14 cellular contexts compared by ENCODE assay signal in the genomic region with DNA sequence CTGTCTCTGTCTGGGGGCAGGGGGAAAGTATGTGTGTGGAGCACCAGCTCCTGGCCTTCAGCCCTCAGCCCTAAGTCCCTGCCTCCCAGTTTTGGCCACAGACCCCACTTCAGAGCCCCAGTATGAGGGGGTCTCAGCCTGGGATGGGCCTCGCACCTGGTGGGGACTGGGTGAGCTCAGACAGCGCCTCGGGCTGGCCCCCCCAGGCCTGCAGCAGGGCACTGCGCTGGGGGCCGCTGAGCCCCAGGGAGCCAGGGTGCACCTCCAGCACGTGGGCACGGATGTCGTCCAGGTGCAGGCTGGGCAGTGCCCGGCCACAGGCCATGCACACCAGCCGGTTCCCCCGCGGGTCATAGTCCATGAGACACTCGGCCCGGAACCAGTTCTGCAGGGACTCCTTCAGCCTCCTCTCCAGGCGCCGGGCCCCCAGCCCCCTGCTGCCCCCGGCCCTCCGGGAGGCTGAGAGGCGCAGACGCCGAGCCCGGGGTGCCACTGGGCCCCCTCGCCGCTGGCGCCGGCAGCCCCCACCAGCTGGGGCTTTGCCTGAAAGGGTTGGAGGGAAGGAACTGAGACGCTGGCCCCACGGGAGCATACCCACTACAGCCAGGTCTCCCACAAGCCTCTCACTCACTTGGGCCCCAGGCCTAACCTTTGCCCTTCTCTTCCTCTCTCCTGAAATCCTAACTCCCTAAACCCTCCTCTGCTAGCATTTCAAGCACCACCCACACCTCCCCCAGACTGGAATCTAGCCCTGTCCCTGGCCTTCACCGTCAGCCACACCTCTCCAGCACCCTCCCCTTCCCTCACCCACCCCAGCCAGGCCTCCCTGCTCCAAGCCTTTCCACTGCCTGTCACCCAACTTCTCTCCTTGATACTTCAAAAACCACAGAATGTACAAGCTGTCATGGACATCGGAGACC. TPM values are rescaled to one million over a fixed set of nuclear protein-coding genes. Genes with fewer than 3 reads are reported as not detected.
DNase-seq lines count a peak whose midpoint lies in the region; ATAC-seq, FAIRE-seq and TF ChIP-seq lines count a peak whose summit lies in the region.
"Had no signal": no experiment of that assay in that cellular context is flagged by ENCODE, and none has a peak within 500 bp of the region (broad histone marks: within the 10 kb centered on the region; RNA-seq: fewer than 3 reads in every experiment).

No MANE protein-coding gene starts in this region.

- no peak for TF ChIP-seq EP300 in A549 (IDR thresholded peaks at IDR 0.05)

- no peak for TF ChIP-seq POLR2A in A549 (IDR thresholded peaks at IDR 0.05; ENCODE audit: low read length)

- peaks cover 28% of the 10 kb centered on the region for H4K20me1 ChIP-seq in PC-9 (ENCODE audit: insufficient read depth)

- peaks cover 10% of the 10 kb centered on the region for H3K36me3 ChIP-seq in endodermal cell (ENCODE audit: control insufficient read depth, insufficient read depth, low read length)
- H3K36me3 ChIP-seq in PC-9 (ENCODE audit: low read depth): no peaks in the 10 kb centered on the region

- H3K9ac ChIP-seq in endodermal cell (ENCODE audit: extremely low read depth, low read length, poor library complexity, severe bottlenecking): no peak overlapping the region

- H3K27me3 ChIP-seq in endodermal cell (ENCODE audit: control insufficient read depth, insufficient read depth, low read length, poor library complexity, severe bottlenecking) (peaks cover 4% of the 10 kb centered on the region), PC-9 (ENCODE audit: insufficient read depth, low read depth) (no peaks in the 10 kb centered on the region)
- H3K27me3 ChIP-seq: suprapubic skin had no signal

- DNase-seq in A549 (ENCODE audit: low read depth in 1 of 2, low spot score in 1 of 2): peak in 1 of 2 experiments; percentile 33
- DNase-seq in HuH-7 (ENCODE audit: low spot score): peak; percentile 73
- DNase-seq in endodermal cell: peak; percentile 86
- peak; percentile 44 for DNase-seq in nephron progenitor cell
- DNase-seq in natural killer cell: no peak
- DNase-seq in H4 (ENCODE audit: low spot score): no peak
- DNase-seq in PC-9: no peak
- DNase-seq: central memory CD4-positive, alpha-beta T cell; naive thymus-derived CD4-positive, alpha-beta T cell; NCI-H187; stimulated activated CD4-positive, alpha-beta T cell treated with anti-CD3 and anti-CD28 coated beads, Interleukin-2, amount 100 ng/mL, for 48 hours had no signal

- ATAC-seq in A549 (peak in 1 of 2 experiments; percentile 30; a peak in 3 of 6 replicates), natural killer cell (no peak), HG03175 (IDR thresholded peaks at IDR 0.05; ENCODE audit: unreplicated experiment) (no peak)
- ATAC-seq: naive thymus-derived CD4-positive, alpha-beta T cell had no signal

- peaks cover 3% of the 10 kb centered on the region for H3K27me3 Mint-ChIP-seq in endodermal cell (ENCODE audit: insufficient read depth)
- peaks cover 3% of the 10 kb centered on the region for H3K27me3 Mint-ChIP-seq in nephron progenitor cell (ENCODE audit: low read depth, poor library complexity)
- H3K27me3 Mint-ChIP-seq in natural killer cell (ENCODE audit: low read depth in 2 of 2): peaks cover 0 to 2% of the 10 kb centered on the region in 2 donors

- H3K9me3 Mint-ChIP-seq in endodermal cell (no peaks in the 10 kb centered on the region), nephron progenitor cell (no peaks in the 10 kb centered on the region), natural killer cell (no peaks in the 10 kb centered on the region)

- H3K4me1 ChIP-seq in A549: peaks cover 30% of the 10 kb centered on the region
- peaks cover 5% of the 10 kb centered on the region for H3K4me1 ChIP-seq in endodermal cell (ENCODE audit: control insufficient read depth, insufficient read depth, low read length)
- H3K4me1 ChIP-seq in PC-9 (replicated peaks; ENCODE audit: insufficient read depth): peaks cover 11% of the 10 kb centered on the region; the same call in 1 of the 2 replicates

- H3K4me3 ChIP-seq in A549: no peak overlapping the region
- no peak overlapping the region for H3K4me3 ChIP-seq in endodermal cell (ENCODE audit: low read length)
- no peak overlapping the region for H3K4me3 ChIP-seq in PC-9
- H3K4me3 ChIP-seq: suprapubic skin had no signal

- no TSS peak for BruUV-seq in PC-9 (replicated peaks; lab: Mats Ljungman, UMichigan)

- CTCF ChIA-PET in A549 (lab: Yijun Ruan, JAX): interaction anchor here (0.6 to 4.3 kb wide), 5 partner anchors 13 to 181 kb away, joined by 3 to 28 read pairs (median 6); no protein-coding TSS in a partner anchor
- CTCF ChIA-PET in PC-9 (lab: Charles Lee): no interaction called here

- peaks cover 23% of the 10 kb centered on the region; the same call in 1 of the 2 replicates for H3K79me2 ChIP-seq in PC-9 (ENCODE audit: low read depth)

- peak overlapping the region; percentile 73 for H3K27ac Mint-ChIP-seq in endodermal cell
- peak overlapping the region; percentile 94 for H3K27ac Mint-ChIP-seq in nephron progenitor cell
- H3K27ac Mint-ChIP-seq in natural killer cell: no peak overlapping the region
- H3K27ac Mint-ChIP-seq: naive thymus-derived CD4-positive, alpha-beta T cell had no signal

- H3K4me3 Mint-ChIP-seq in endodermal cell (peak overlapping the region; percentile 89), nephron progenitor cell (peak overlapping the region; percentile 76), natural killer cell (no peak overlapping the region)
- H3K4me3 Mint-ChIP-seq: naive thymus-derived CD4-positive, alpha-beta T cell had no signal

- TF ChIP-seq RAD21 in A549 (conservative IDR thresholded peaks at IDR 0.05 in 1 of 2, IDR thresholded peaks at IDR 0.05 in 1 of 2): no peak

- 76% methylated on average over 14 of the region's 30 CpGs for WGBS in A549 (ENCODE audit: missing lambda C conversion rate)
- WGBS in endodermal cell (ENCODE audit: insufficient coverage in 1 of 2, insufficient read length in 1 of 2), 2 experiments: 73 to 80% methylated on average over 12 to 30 of the region's 30 CpGs

- H3K4me1 Mint-ChIP-seq in endodermal cell (peaks cover 39% of the 10 kb centered on the region), nephron progenitor cell (peaks cover 53% of the 10 kb centered on the region), natural killer cell (peaks cover 8 to 9% of the 10 kb centered on the region in 2 donors)

- intact Hi-C loops in natural killer cell (cut with micrococcal nuclease) (loop anchor here (5.0 kb wide), 1 partner anchor 182 kb away; no protein-coding TSS in a partner anchor), PC-9 (cut with micrococcal nuclease; ENCODE audit: unreplicated experiment) (no loop called here)

- H3K9me3 ChIP-seq in A549 (no peaks in the 10 kb centered on the region), endodermal cell (ENCODE audit: control insufficient read depth, low read length) (no peaks in the 10 kb centered on the region), PC-9 (ENCODE audit: insufficient read depth, low read depth) (no peaks in the 10 kb centered on the region)
- H3K9me3 ChIP-seq: suprapubic skin had no signal

- peak overlapping the region in 1 of 2 experiments; percentile 25; a peak in 2 of 6 replicates for H3K27ac ChIP-seq in A549
- H3K27ac ChIP-seq in endodermal cell (ENCODE audit: low read depth, low read length): peak overlapping the region; percentile 53
- no peak overlapping the region for H3K27ac ChIP-seq in PC-9
- H3K27ac ChIP-seq: suprapubic skin had no signal

- peaks cover 45% of the 10 kb centered on the region; the same call in 1 of the 2 replicates for H3F3A ChIP-seq in PC-9 (ENCODE audit: insufficient read depth, low read depth)

- POLR2A ChIA-PET in A549 (lab: Yijun Ruan, JAX): no interaction called here
- POLR2A ChIA-PET in PC-9 (lab: Charles Lee; ENCODE audit: unreplicated experiment): interaction anchor here (0.7 kb wide), 1 partner anchor 56 kb away, joined by 3 read pairs; no protein-coding TSS in a partner anchor

- no peak for FAIRE-seq in A549 (lab: Jason Lieb, UNC)
- FAIRE-seq: TTC549 had no signal

- 0 out of 3 replicates have a peak overlapping the region, but pooled peaks have one; percentile 14 for H3K4me2 ChIP-seq in A549
- no peak overlapping the region for H3K4me2 ChIP-seq in PC-9

- no peaks in the 10 kb centered on the region for H3K9me2 ChIP-seq in PC-9 (ENCODE audit: insufficient read depth)

- no peak for TF ChIP-seq CTCF in A549 (IDR thresholded peaks at IDR 0.05)
- TF ChIP-seq CTCF in endodermal cell (conservative IDR thresholded peaks at IDR 0.05): no peak
- no peak for TF ChIP-seq CTCF in nephron progenitor cell (IDR thresholded peaks at IDR 0.05)
- TF ChIP-seq CTCF in natural killer cell (IDR thresholded peaks at IDR 0.05): no peak
- no peak for TF ChIP-seq CTCF in PC-9 (conservative IDR thresholded peaks at IDR 0.05)

- H3K36me3 Mint-ChIP-seq in endodermal cell (ENCODE audit: low read depth): peaks cover 8% of the 10 kb centered on the region
- H3K36me3 Mint-ChIP-seq in nephron progenitor cell (ENCODE audit: low read depth): no peaks in the 10 kb centered on the region
- H3K36me3 Mint-ChIP-seq in natural killer cell: no peaks in the 10 kb centered on the region

- H2AFZ ChIP-seq in PC-9: no peak overlapping the region

TF ChIP-seq in A549, 52 proteins besides CTCF, POLR2A, EP300 and RAD21:
- TF ChIP-seq HDAC2 (IDR thresholded peaks at IDR 0.05) (no peak), ZC3H11A (IDR thresholded peaks at IDR 0.05) (no peak)

RNA-seq across cellular contexts. Expression of gene ZFTA, which starts 3.6 kb away (rescaled TPM):
- polyA plus RNA-seq in A549 (2011; rRNA removed): 2.4 and 3.0 TPM in 2 replicates
- 2.2 and 3.7 TPM in 2 replicates for polyA plus RNA-seq in A549 (2012; cell fraction: cytosol; rRNA removed)
- polyA plus RNA-seq in A549 (2012; cell fraction: nucleus; rRNA removed): 7.1 and 11.9 TPM in 2 replicates
- polyA plus RNA-seq in A549 (2017; fragmentation: RNase III; extraction: RNeasy Plus Mini Kit Qiagen cat#74134 plus additional on column Dnase treatment): 5.6 to 6.6 TPM (median 6.5 TPM) in 3 replicates
- 1.9 and 2.6 TPM in 2 replicates for polyA minus RNA-seq in A549 (2011; rRNA and poly(A)+ RNA removed)
- total RNA-seq in endodermal cell: 10 to 100 TPM; 31.9 to 38.0 TPM
- 40.9 TPM for polyA plus RNA-seq in endodermal cell (2013, experiment 1 of 2)
- polyA plus RNA-seq in endodermal cell (2013, experiment 2 of 2): 38.5 TPM
- total RNA-seq in natural killer cell: 1 to 10 TPM; 3.7 to 5.3 (median 4.8) TPM
- 5.6 and 6.3 TPM in 2 replicates for total RNA-seq in H4 (2014; rRNA removed; shearing (Covaris generic))
- 16.6 and 19.3 TPM in 2 replicates for total RNA-seq in PC-9 (2021)

RNA-seq across cellular contexts. Expression of gene SPINDOC, which starts 48.3 kb away (rescaled TPM):
- polyA plus RNA-seq in A549 (2011; rRNA removed): 15.6 and 17.6 TPM in 2 replicates
- polyA plus RNA-seq in A549 (2012; cell fraction: cytosol; rRNA removed): 46.0 and 55.7 TPM in 2 replicates
- 38.7 and 42.5 TPM in 2 replicates for polyA plus RNA-seq in A549 (2012; cell fraction: nucleus; rRNA removed)
- polyA plus RNA-seq in A549 (2017; fragmentation: RNase III; extraction: RNeasy Plus Mini Kit Qiagen cat#74134 plus additional on column Dnase treatment): 30.4 to 34.8 TPM (median 32.1 TPM) in 3 replicates
- polyA minus RNA-seq in A549 (2011; rRNA and poly(A)+ RNA removed): 7.0 and 9.2 TPM in 2 replicates
- total RNA-seq in endodermal cell: 100 to 1,000 TPM in 1 of 2 donors, 10 to 100 TPM in 1; 96.1 to 103 TPM
- 59.8 TPM for polyA plus RNA-seq in endodermal cell (2013, experiment 1 of 2)
- 60.2 TPM for polyA plus RNA-seq in endodermal cell (2013, experiment 2 of 2)
- 10 to 100 TPM; 15.6 to 25.3 (median 21.1) TPM for total RNA-seq in natural killer cell
- total RNA-seq in H4 (2014; rRNA removed; shearing (Covaris generic)): 13.1 and 14.4 TPM in 2 replicates
- 46.8 and 49.7 TPM in 2 replicates for total RNA-seq in PC-9 (2021)

Comparison
In these comparisons a context has a peak if more than half of its experiments do, and no peak if none do; other contexts are left out.
1. DNase-seq: peak in HuH-7 (single experiment), endodermal cell (single experiment) and nephron progenitor cell (single experiment); none in natural killer cell (single experiment), H4 (single experiment) and PC-9 (0 of 2).
2. H3K27ac Mint-ChIP-seq: peak in endodermal cell (single experiment) and nephron progenitor cell (single experiment); none in natural killer cell (0 of 2).